8 cellular contexts compared by ENCODE assay signal in the genomic region with DNA sequence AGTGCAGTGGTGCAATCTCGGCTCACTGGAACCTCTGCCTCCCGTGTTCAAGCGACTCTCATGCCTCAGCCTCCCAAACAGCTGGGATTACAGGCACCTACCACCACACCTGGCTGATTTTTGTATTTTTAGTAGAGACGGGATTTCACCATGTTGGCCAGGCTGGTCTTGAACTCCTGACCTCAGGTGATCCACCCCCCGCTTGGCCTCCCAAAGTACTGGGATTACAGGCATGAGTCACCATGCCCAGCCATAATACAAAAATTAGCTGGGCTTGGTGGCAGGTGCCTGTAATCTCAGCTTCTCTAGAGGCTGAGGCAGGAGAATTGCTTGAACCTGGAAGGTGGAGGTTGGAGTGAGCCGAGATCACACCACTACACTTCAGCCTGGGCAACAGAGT. TPM values are rescaled to one million over a fixed set of nuclear protein-coding genes. Genes with fewer than 3 reads are reported as not detected.
DNase-seq lines count a peak whose midpoint lies in the region; ATAC-seq, FAIRE-seq and TF ChIP-seq lines count a peak whose summit lies in the region.
"Not testable (repeated sequence)": the region's sequence is repeated elsewhere in the genome, so short reads cannot be mapped to it uniquely, and the experiment has no call there.

No MANE protein-coding gene starts in this region.

- H3K4me1 Mint-ChIP-seq in T-helper 17 cell, result not testable (repeated sequence)

- H3K27ac Mint-ChIP-seq in T-helper 17 cell, result peak overlapping the region; percentile 67

- ATAC-seq in A549, T-helper 17 cell, upper lobe of right lung: not testable (repeated sequence)

- H3K9me3 ChIP-seq in A549; HEK293 (ENCODE audit: control insufficient read depth, insufficient read depth, low read depth, low read length); T-helper 17 cell (ENCODE audit: control insufficient read depth, low read length, poor library complexity, severe bottlenecking); ascending aorta; cardiac muscle cell (ENCODE audit: low read depth); mesodermal cell (ENCODE audit: control insufficient read depth, low read length); sigmoid colon; upper lobe of right lung: not testable (repeated sequence)

- TF ChIP-seq RAD21 in A549 (conservative IDR thresholded peaks at IDR 0.05 in 1 of 2, IDR thresholded peaks at IDR 0.05 in 1 of 2), result not testable (repeated sequence)

- peak overlapping the region in 1 of 2 experiments; percentile 67; a peak in 2 of 6 replicates for H3K27ac ChIP-seq in A549
- H3K27ac ChIP-seq in HEK293 (ENCODE audit: extremely low read depth, low read depth, low read length); upper lobe of right lung: not testable (repeated sequence)
- H3K27ac ChIP-seq in ascending aorta, result peak overlapping the region; percentile 64 to 72
- H3K27ac ChIP-seq in cardiac muscle cell, result peak overlapping the region; percentile 31
- H3K27ac ChIP-seq in mesodermal cell (ENCODE audit: low read depth, low read length, severe bottlenecking), result peak overlapping the region; percentile 83
- H3K27ac ChIP-seq in sigmoid colon, result peak overlapping the region in 3 of 4 donors; percentile 43 to 56 (median 56)

- H3K36me3 ChIP-seq in HEK293 (ENCODE audit: control insufficient read depth in 2 of 2, insufficient read depth in 1 of 2, low read length in 2 of 2); ascending aorta; cardiac muscle cell; mesodermal cell (ENCODE audit: control insufficient read depth, insufficient read depth, low read length); sigmoid colon; upper lobe of right lung: not testable (repeated sequence)

- CTCF ChIA-PET in A549 (lab: Yijun Ruan, JAX), result interaction anchor here (1.1 kb wide), 1 partner anchor 14 kb away, joined by 3 read pairs; no protein-coding TSS in a partner anchor
- CTCF ChIA-PET in HEK293 (lab: Yijun Ruan, JAX), result interaction anchor here (0.6 kb wide), 1 partner anchor 17 kb away, joined by 3 read pairs; no protein-coding TSS in a partner anchor

- not testable (repeated sequence) for H3K4me3 Mint-ChIP-seq in T-helper 17 cell

- not testable (repeated sequence) for FAIRE-seq in A549 (lab: Jason Lieb, UNC)

- DNase-seq in A549 (ENCODE audit: low read depth in 1 of 2, low spot score in 1 of 2); T-helper 17 cell; ascending aorta (ENCODE audit: low spot score in 2 of 2); cardiac muscle cell (ENCODE audit: low read depth in 1 of 2, low spot score in 1 of 2); sigmoid colon: not testable (repeated sequence)
- DNase-seq in upper lobe of right lung, result peak; percentile 9

- H3K36me3 Mint-ChIP-seq in T-helper 17 cell (ENCODE audit: low read depth), result not testable (repeated sequence)

- intact Hi-C loops in ascending aorta (cut with DNase I), result loop anchor here (2.0 kb wide), 1 partner anchor 36 kb away; no protein-coding TSS in a partner anchor
- intact Hi-C loops in sigmoid colon (cut with DNase I); upper lobe of right lung (cut with DNase I): not testable (repeated sequence)

- H3K4me1 ChIP-seq in A549, result peaks cover 28% of the 10 kb centered on the region
- not testable (repeated sequence) for H3K4me1 ChIP-seq in HEK293 (ENCODE audit: control insufficient read depth, insufficient read depth, low read length); mesodermal cell (ENCODE audit: control insufficient read depth, insufficient read depth, low read length, poor library complexity, severe bottlenecking); upper lobe of right lung
- peaks cover 0 to 17% of the 10 kb centered on the region in 2 donors for H3K4me1 ChIP-seq in ascending aorta
- peaks cover 13% of the 10 kb centered on the region for H3K4me1 ChIP-seq in cardiac muscle cell (ENCODE audit: low read depth)
- peaks cover 0 to 15% (median 2%) of the 10 kb centered on the region in 4 donors for H3K4me1 ChIP-seq in sigmoid colon

- H3K27me3 ChIP-seq in ascending aorta, cardiac muscle cell, sigmoid colon, upper lobe of right lung: not testable (repeated sequence)

- TF ChIP-seq CTCF in A549 (IDR thresholded peaks at IDR 0.05); HEK293 (tag by site-specific recombination; IDR thresholded peaks at IDR 0.05); ascending aorta (IDR thresholded peaks at IDR 0.05); cardiac muscle cell (IDR thresholded peaks at IDR 0.05; ENCODE audit: low read depth, low read length); sigmoid colon (IDR thresholded peaks at IDR 0.05); upper lobe of right lung (IDR thresholded peaks at IDR 0.05): not testable (repeated sequence)

- not testable (repeated sequence) for H3K4me3 ChIP-seq in A549; HEK293 (ENCODE audit: low read depth, low read length); ascending aorta; cardiac muscle cell; mesodermal cell (ENCODE audit: extremely low read depth, insufficient read depth, low read length, poor library complexity, severe bottlenecking); sigmoid colon; upper lobe of right lung

- TF ChIP-seq POLR2A in A549 (IDR thresholded peaks at IDR 0.05; ENCODE audit: low read length); sigmoid colon (IDR thresholded peaks at IDR 0.05): not testable (repeated sequence)

- H3K27me3 Mint-ChIP-seq in T-helper 17 cell, result not testable (repeated sequence)

- not testable (repeated sequence) for TF ChIP-seq EP300 in A549 (IDR thresholded peaks at IDR 0.05); sigmoid colon (IDR thresholded peaks at IDR 0.05)

- H3K4me2 ChIP-seq in A549, result peak overlapping the region; percentile 60

- POLR2A ChIA-PET in A549 (lab: Yijun Ruan, JAX); HEK293 (lab: Yijun Ruan, JAX): not testable (repeated sequence)

- 87% methylated on average over 6 of the region's 6 CpGs for WGBS in A549 (ENCODE audit: missing lambda C conversion rate)
- 83 to 93% methylated on average over 1 to 3 of the region's 6 CpGs for WGBS in mesodermal cell (ENCODE audit: insufficient coverage in 2 of 2), 2 experiments
- WGBS in sigmoid colon, 2 donors, result 91 to 95% methylated on average over 6 of the region's 6 CpGs

RNA-seq across cellular contexts. Expression of gene ABTB1, which starts 17.8 kb away (rescaled TPM):
- polyA plus RNA-seq in A549 (2011; rRNA removed), result 9.7 and 10.7 TPM in 2 replicates
- polyA plus RNA-seq in A549 (2012; cell fraction: cytosol; rRNA removed), result 15.1 and 18.9 TPM in 2 replicates
- polyA plus RNA-seq in A549 (2012; cell fraction: nucleus; rRNA removed), result 73.1 and 77.2 TPM in 2 replicates
- 8.1 to 13.2 TPM (median 11.7 TPM) in 3 replicates for polyA plus RNA-seq in A549 (2017; fragmentation: RNase III; extraction: RNeasy Plus Mini Kit Qiagen cat#74134 plus additional on column Dnase treatment)
- 20.7 and 25.8 TPM in 2 replicates for polyA minus RNA-seq in A549 (2011; rRNA and poly(A)+ RNA removed)
- total RNA-seq in T-helper 17 cell, result 10 to 100 TPM; 88.6 to 95.2 TPM
- 61.7 TPM for total RNA-seq in ascending aorta
- 3.9 and 8.0 TPM in 2 replicates for total RNA-seq in cardiac muscle cell
- 17.1 and 30.4 TPM in 2 replicates for polyA plus RNA-seq in cardiac muscle cell
- 29.8 TPM for polyA plus RNA-seq in mesodermal cell (2013, experiment 1 of 2)
- polyA plus RNA-seq in mesodermal cell (2013, experiment 2 of 2), result 20.0 TPM
- 10 to 100 TPM; 33.5 to 75.3 (median 49.1) TPM for total RNA-seq in sigmoid colon
- polyA plus RNA-seq in sigmoid colon, result 10 to 100 TPM; 18.0 to 36.5 (median 24.6) TPM
- total RNA-seq in upper lobe of right lung, result 47.5 TPM

RNA-seq across cellular contexts. Expression of gene PODXL2, which starts 26.0 kb away (rescaled TPM):
- polyA plus RNA-seq in A549 (2011; rRNA removed) (3.8 and 4.2 TPM in 2 replicates), A549 (2017; fragmentation: RNase III; extraction: RNeasy Plus Mini Kit Qiagen cat#74134 plus additional on column Dnase treatment) (5.5 to 6.2 TPM (median 5.5 TPM) in 3 replicates), cardiac muscle cell (16.0 and 16.3 TPM in 2 replicates), sigmoid colon (10 to 100 TPM in 1 of 3 donors, 1 to 10 TPM in 2; 2.5 to 16.7 (median 3.0) TPM)
- 7.8 and 10.8 TPM in 2 replicates for polyA plus RNA-seq in A549 (2012; cell fraction: cytosol; rRNA removed)
- polyA plus RNA-seq in A549 (2012; cell fraction: nucleus; rRNA removed), result 10.7 and 16.3 TPM in 2 replicates
- polyA minus RNA-seq in A549 (2011; rRNA and poly(A)+ RNA removed), result 1.8 and 2.1 TPM in 2 replicates
- total RNA-seq in T-helper 17 cell (1 to 10 TPM; 4.8 to 5.5 TPM), ascending aorta (1.6 TPM), cardiac muscle cell (18.3 and 24.9 TPM in 2 replicates), sigmoid colon (1 to 10 TPM; 2.0 to 4.3 (median 2.4) TPM), upper lobe of right lung (3.7 TPM)
- polyA plus RNA-seq in mesodermal cell (2013, experiment 1 of 2), result 12.6 TPM
- polyA plus RNA-seq in mesodermal cell (2013, experiment 2 of 2), result 9.7 TPM

RNA-seq across cellular contexts. Expression of gene MCM2, which starts 56.8 kb away (rescaled TPM):
- polyA plus RNA-seq in A549 (2011; rRNA removed), result 38.7 and 40.5 TPM in 2 replicates
- 85.9 and 103 TPM in 2 replicates for polyA plus RNA-seq in A549 (2012; cell fraction: cytosol; rRNA removed)
- 175 and 192 TPM in 2 replicates for polyA plus RNA-seq in A549 (2012; cell fraction: nucleus; rRNA removed)
- 60.2 to 65.7 TPM (median 64.5 TPM) in 3 replicates for polyA plus RNA-seq in A549 (2017; fragmentation: RNase III; extraction: RNeasy Plus Mini Kit Qiagen cat#74134 plus additional on column Dnase treatment)
- 79.0 and 89.3 TPM in 2 replicates for polyA minus RNA-seq in A549 (2011; rRNA and poly(A)+ RNA removed)
- total RNA-seq in T-helper 17 cell, result 10 to 100 TPM in 1 of 2 donors, 1 to 10 TPM in 1; 8.6 to 11.6 TPM
- total RNA-seq in ascending aorta, result 1.9 TPM
- 43.5 and 76.4 TPM in 2 replicates for total RNA-seq in cardiac muscle cell
- 33.3 and 41.7 TPM in 2 replicates for polyA plus RNA-seq in cardiac muscle cell
- 43.9 TPM for polyA plus RNA-seq in mesodermal cell (2013, experiment 1 of 2)
- 37.3 TPM for polyA plus RNA-seq in mesodermal cell (2013, experiment 2 of 2)
- total RNA-seq in sigmoid colon, result 1 to 10 TPM; 3.0 to 5.1 (median 3.6) TPM
- polyA plus RNA-seq in sigmoid colon, result 10 to 100 TPM in 1 of 3 donors, 1 to 10 TPM in 2; 2.4 to 28.6 (median 6.2) TPM
- 4.8 TPM for total RNA-seq in upper lobe of right lung
